In the genomic region with DNA sequence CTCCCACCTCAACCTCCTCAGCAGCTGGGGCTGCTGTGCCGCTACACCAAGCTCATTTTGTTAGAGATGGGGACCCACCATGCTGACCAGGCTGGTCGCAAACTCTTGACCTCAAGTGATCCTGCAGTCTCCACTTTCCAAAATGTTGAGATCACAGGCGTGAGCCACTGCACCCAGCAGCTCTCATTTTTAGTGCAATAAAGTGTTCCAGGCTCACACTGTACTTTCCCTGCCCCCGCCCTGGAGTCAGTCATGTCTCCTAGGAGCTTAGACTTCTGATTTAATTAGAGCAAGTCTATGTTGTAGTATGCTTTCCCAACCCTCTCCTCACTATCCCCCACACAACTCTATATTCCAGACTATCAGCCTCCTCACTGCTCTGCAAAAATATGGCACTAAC, we compare ENCODE assay signal across 22 cellular contexts.
"Had no signal": no experiment of that assay in that cellular context is flagged by ENCODE, and none has a peak within 500 bp of the region (broad histone marks: within the 10 kb centered on the region; RNA-seq: fewer than 3 reads in every experiment).

No MANE protein-coding gene starts in this region.

- H3K4me1 ChIP-seq: gastroesophageal sphincter, neural progenitor cell, upper lobe of right lung had no signal

- H3K4me2 ChIP-seq: neural progenitor cell had no signal

- H3K27me3 ChIP-seq: gastroesophageal sphincter, neural progenitor cell, right lobe of liver, upper lobe of right lung had no signal

- H3K4me3 ChIP-seq: coronary artery, gastroesophageal sphincter, neural progenitor cell, right lobe of liver, skin epidermis, upper lobe of right lung had no signal

- H3K27ac ChIP-seq: coronary artery, gastroesophageal sphincter, neural progenitor cell, right lobe of liver, skin epidermis, upper lobe of right lung had no signal

- H3K9ac ChIP-seq: neural progenitor cell had no signal

- ATAC-seq: activated CD4-positive, alpha-beta T cell treated with anti-CD3 and anti-CD28 coated beads for 36 hours; gastroesophageal sphincter; left colon; naive thymus-derived CD8-positive, alpha-beta T cell; right lobe of liver; stimulated activated memory B cell treated with anti-CD40 and anti-IgM and Interleukin-4, amounts not matched to agents 10 μg/mL and 1 μg/mL and 100 μg/mL, for 72 hours; stimulated activated naive CD8-positive, alpha-beta T cell treated with anti-CD3 and anti-CD28 coated beads, Interleukin-15, amount 100 ng/mL, for 72 hours; upper lobe of right lung had no signal

- H2AFZ ChIP-seq: neural progenitor cell had no signal

- H3K9me3 ChIP-seq: gastroesophageal sphincter, right lobe of liver, upper lobe of right lung had no signal

- DNase-seq: activated CD4-positive, alpha-beta T cell treated with anti-CD3 and anti-CD28 coated beads for 36 hours; activated CD4-positive, alpha-beta T cell treated with anti-CD3 and anti-CD28 coated beads, Interleukin-2, amount 50 U/mL, for 4 hours; activated CD4-positive, CD25-positive, alpha-beta regulatory T cell; activated effector memory CD4-positive, alpha-beta T cell treated with Interleukin-2 at 50 U/mL for 16 hours; activated naive CD4-positive, alpha-beta T cell treated with Interleukin-2 at 50 U/mL for 16 hours; cerebellar nuclear complex; hippocampal formation; kidney; left colon; midbrain; naive thymus-derived CD8-positive, alpha-beta T cell; stimulated activated CD4-positive, alpha-beta T cell treated with anti-CD3 and anti-CD28 coated beads, Interleukin-4, amount 100 ng/mL, for 4 hours; stimulated activated CD8-positive, alpha-beta memory T cell treated with anti-CD3 and anti-CD28 coated beads, Interleukin-4, amount 100 ng/mL, for 48 hours; stimulated activated naive CD8-positive, alpha-beta T cell treated with anti-CD3 and anti-CD28 coated beads, Interleukin-15, amount 100 ng/mL, for 72 hours; substantia nigra; upper lobe of right lung had no signal

- H3K36me3 ChIP-seq: gastroesophageal sphincter, neural progenitor cell, right lobe of liver, upper lobe of right lung had no signal
